ENCODE assay signal across 8 cellular contexts in genomic region chr20:63552481-63553249, GRCh38. TPM values are rescaled to one million over a fixed set of nuclear protein-coding genes. Genes with fewer than 3 reads are reported as not detected.
A peak's percentile ranks its signal among the peaks of the same experiment; 100 is the strongest.
DNase-seq lines count a peak whose midpoint lies in the region; ATAC-seq, FAIRE-seq and TF ChIP-seq lines count a peak whose summit lies in the region.

No MANE protein-coding gene starts in this region.

- H3K4me3 ChIP-seq in iPS-15b (ENCODE audit: low read depth, low read length), result peak overlapping the region; percentile 41

- H3K36me3 ChIP-seq in iPS-15b (ENCODE audit: control insufficient read depth, insufficient read depth, low read length), result no peaks in the 10 kb centered on the region

- H3K27me3 ChIP-seq in iPS-15b (ENCODE audit: control insufficient read depth, insufficient read depth, low read length), result no peaks in the 10 kb centered on the region

- FAIRE-seq in GM12892 (lab: Jason Lieb, UNC), result peak; percentile 92

- peak overlapping the region; percentile 47 for H3K9ac ChIP-seq in iPS-15b (ENCODE audit: low read depth, low read length)

- ATAC-seq in HG02981 (IDR thresholded peaks at IDR 0.05; ENCODE audit: unreplicated experiment), result peak; percentile 34

- H3K27ac ChIP-seq in substantia nigra (ENCODE audit: low read depth, low read length, poor library complexity, severe bottlenecking), result no peak overlapping the region

- H3K4me1 ChIP-seq in iPS-15b (ENCODE audit: control insufficient read depth, insufficient read depth, low read length), result peaks cover 8% of the 10 kb centered on the region

- DNase-seq in GM12892 (ENCODE audit: insufficient read length), result no peak
- DNase-seq in T-helper 9 cell, result peak; percentile 48
- no peak for DNase-seq in substantia nigra (lab: John Stamatoyannopoulos, UW)
- DNase-seq in head of caudate nucleus, result no peak
- no peak for DNase-seq in amniotic stem cell (lab: John Stamatoyannopoulos, UW)
- DNase-seq in DMS153 (lab: John Stamatoyannopoulos, UW), result no peak

- H3K9me3 ChIP-seq in iPS-15b (ENCODE audit: control insufficient read depth, insufficient read depth, low read length), result no peaks in the 10 kb centered on the region

- TF ChIP-seq POLR2A in GM12892 (IDR thresholded peaks at IDR 0.05; ENCODE audit: low read depth, low read length), result no peak

- intact Hi-C loops in head of caudate nucleus (cut with DNase I), result no loop called here

RNA-seq across cellular contexts. Expression of gene FNDC11, which starts 1.3 kb away (rescaled TPM):
- 0.19 TPM for polyA plus RNA-seq in GM12892 (2012; ENCODE audit: missing spikeins)

RNA-seq across cellular contexts. Expression of gene SRMS, which starts 5.1 kb away (rescaled TPM):
- not detected for polyA plus RNA-seq in GM12892 (2012; ENCODE audit: missing spikeins)

RNA-seq across cellular contexts. Expression of gene PTK6, which starts 15.5 kb away (rescaled TPM):
- polyA plus RNA-seq in GM12892 (2012; ENCODE audit: missing spikeins), result 0.72 TPM

RNA-seq across cellular contexts. Expression of gene HELZ2, which starts 21.4 kb away (rescaled TPM):
- 10.3 TPM for polyA plus RNA-seq in GM12892 (2012; ENCODE audit: missing spikeins)

RNA-seq across cellular contexts. Expression of gene PPDPF, which starts 32.1 kb away (rescaled TPM):
- 15.9 TPM for polyA plus RNA-seq in GM12892 (2012; ENCODE audit: missing spikeins)
